Comparison of ENCODE assay signal across 10 cellular contexts in the genomic region with DNA sequence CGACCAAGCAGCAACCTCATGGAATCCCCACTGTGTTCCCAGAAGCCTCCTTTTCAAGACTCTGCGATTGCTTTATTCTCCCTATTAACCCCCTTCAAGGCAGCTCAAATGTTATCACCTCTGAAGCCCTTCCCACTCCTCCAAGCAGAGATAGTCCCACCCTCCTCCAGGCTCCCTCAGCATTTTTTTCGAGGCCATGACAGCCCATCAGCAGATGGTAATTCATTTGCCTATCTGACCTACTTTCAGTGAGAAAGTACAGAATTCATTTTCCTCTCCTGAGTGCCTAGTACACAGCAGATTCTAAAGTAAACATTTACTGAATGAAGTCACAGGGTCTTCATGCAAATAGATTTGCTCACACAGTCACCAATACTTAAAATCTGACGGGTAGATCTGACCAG. TPM values are rescaled to one million over a fixed set of nuclear protein-coding genes. Genes with fewer than 3 reads are reported as not detected.
DNase-seq lines count a peak whose midpoint lies in the region; ATAC-seq and TF ChIP-seq lines count a peak whose summit lies in the region.
"Had no signal": no experiment of that assay in that cellular context is flagged by ENCODE, and none has a peak within 500 bp of the region (broad histone marks: within the 10 kb centered on the region; RNA-seq: fewer than 3 reads in every experiment).

No MANE protein-coding gene starts in this region.

- H3K36me3 Mint-ChIP-seq in endodermal cell (ENCODE audit: low read depth) = peaks cover 21% of the 10 kb centered on the region
- H3K36me3 Mint-ChIP-seq in neural progenitor cell = peaks cover 23% of the 10 kb centered on the region

- H3K4me1 Mint-ChIP-seq in endodermal cell (peaks cover 43% of the 10 kb centered on the region), neural progenitor cell (peaks cover 30% of the 10 kb centered on the region)

- H3K27ac Mint-ChIP-seq in endodermal cell = peak overlapping the region; percentile 23
- peak overlapping the region; percentile 36 for H3K27ac Mint-ChIP-seq in neural progenitor cell

- H3K27me3 ChIP-seq in endodermal cell (ENCODE audit: control insufficient read depth, insufficient read depth, low read length, poor library complexity, severe bottlenecking) (no peaks in the 10 kb centered on the region), neural progenitor cell (no peaks in the 10 kb centered on the region)

- no peak for TF ChIP-seq CTCF in endodermal cell (conservative IDR thresholded peaks at IDR 0.05)
- no peak for TF ChIP-seq CTCF in neural progenitor cell (IDR thresholded peaks at IDR 0.05)

- H2AFZ ChIP-seq in neural progenitor cell (replicated peaks) = no peak overlapping the region

- peak overlapping the region; percentile 77 for H3K4me2 ChIP-seq in neural progenitor cell

- peak; percentile 57 for ATAC-seq in GM18867 (IDR thresholded peaks at IDR 0.05; ENCODE audit: unreplicated experiment)
- ATAC-seq in HG02840 (IDR thresholded peaks at IDR 0.05; ENCODE audit: low FRiP score, unreplicated experiment) = no peak
- no peak for ATAC-seq in GM21526 (IDR thresholded peaks at IDR 0.05; ENCODE audit: low FRiP score, unreplicated experiment)

- no peak overlapping the region for H3K9ac ChIP-seq in endodermal cell (ENCODE audit: extremely low read depth, low read length, poor library complexity, severe bottlenecking)
- H3K9ac ChIP-seq in neural progenitor cell = no peak overlapping the region

- H3K79me2 ChIP-seq in neural progenitor cell (ENCODE audit: low read depth) = peaks cover 70% of the 10 kb centered on the region

- peaks cover 31% of the 10 kb centered on the region for H3F3A ChIP-seq in neural progenitor cell (ENCODE audit: low read depth)

- H3K4me1 ChIP-seq in endodermal cell (ENCODE audit: control insufficient read depth, insufficient read depth, low read length) (peaks cover 18% of the 10 kb centered on the region), neural progenitor cell (peaks cover 41% of the 10 kb centered on the region)

- H4K20me1 ChIP-seq in neural progenitor cell (ENCODE audit: low read depth) = no peaks in the 10 kb centered on the region

- peaks cover 3% of the 10 kb centered on the region for H3K9me3 ChIP-seq in endodermal cell (ENCODE audit: control insufficient read depth, low read length)
- no peaks in the 10 kb centered on the region for H3K9me3 ChIP-seq in neural progenitor cell (ENCODE audit: low read depth)

- H3K27ac ChIP-seq in endodermal cell (ENCODE audit: low read depth, low read length) (no peak overlapping the region), neural progenitor cell (peak overlapping the region; percentile 61)

- DNase-seq in NCI-H146 (lab: John Stamatoyannopoulos, UW) (peak; percentile 52), endodermal cell (peak; percentile 86), neural progenitor cell (ENCODE audit: low spot score) (peak; percentile 74), AG08396 (ENCODE audit: low spot score) (no peak)
- DNase-seq in activated CD8-positive, alpha-beta memory T cell treated with anti-CD3 and anti-CD28 coated beads, Interleukin-2, amount 50 U/mL, for 4 hours = no peak
- DNase-seq: hippocampal formation had no signal

- peaks cover 2% of the 10 kb centered on the region for H3K27me3 Mint-ChIP-seq in endodermal cell (ENCODE audit: insufficient read depth)
- peaks cover 3% of the 10 kb centered on the region for H3K27me3 Mint-ChIP-seq in neural progenitor cell (ENCODE audit: insufficient read depth, low read depth)

- peaks cover 2% of the 10 kb centered on the region for H3K9me3 Mint-ChIP-seq in endodermal cell
- peaks cover 14% of the 10 kb centered on the region for H3K9me3 Mint-ChIP-seq in neural progenitor cell

- H3K36me3 ChIP-seq in endodermal cell (ENCODE audit: control insufficient read depth, insufficient read depth, low read length) = no peaks in the 10 kb centered on the region
- peaks cover 3% of the 10 kb centered on the region for H3K36me3 ChIP-seq in neural progenitor cell

- H3K4me3 ChIP-seq in endodermal cell (ENCODE audit: low read length) (peak overlapping the region; percentile 36), neural progenitor cell (peak overlapping the region; percentile 35)

- 8 to 22% methylated on average over 2 to 4 of the region's 4 CpGs for WGBS in endodermal cell (ENCODE audit: insufficient coverage in 1 of 2, insufficient read length in 1 of 2), 2 experiments

- H3K4me3 Mint-ChIP-seq in endodermal cell (peak overlapping the region; percentile 15), neural progenitor cell (peak overlapping the region; percentile 59)
- H3K4me3 Mint-ChIP-seq: T-helper 1 cell treated with Interleukin-12 subunit alpha and Interleukin-12 subunit beta and Interleukin-4 antibody, amounts not matched to agents 30 μg/mL and 1 μg/mL, for 36 hours had no signal

RNA-seq across cellular contexts. Expression of gene HERPUD2, which starts 47.8 kb away (rescaled TPM):
- 10 to 100 TPM; 24.2 to 30.1 TPM for total RNA-seq in endodermal cell
- polyA plus RNA-seq in endodermal cell (2013, experiment 1 of 2) = 33.8 TPM
- polyA plus RNA-seq in endodermal cell (2013, experiment 2 of 2) = 36.4 TPM
- total RNA-seq in neural progenitor cell (ENCODE audit: low replicate concordance) = 37.8 and 43.7 TPM in 2 replicates

Comparison
In these comparisons a context has a peak if more than half of its experiments do, and no peak if none do; other contexts are left out.
1. DNase-seq: peak in NCI-H146 (single experiment), endodermal cell (single experiment) and neural progenitor cell (single experiment); none in activated CD8-positive, alpha-beta memory T cell treated with anti-CD3 and anti-CD28 coated beads, Interleukin-2, amount 50 U/mL, for 4 hours (single experiment) and AG08396 (single experiment).